ENCODE assay signal across 18 cellular contexts in the genomic region with DNA sequence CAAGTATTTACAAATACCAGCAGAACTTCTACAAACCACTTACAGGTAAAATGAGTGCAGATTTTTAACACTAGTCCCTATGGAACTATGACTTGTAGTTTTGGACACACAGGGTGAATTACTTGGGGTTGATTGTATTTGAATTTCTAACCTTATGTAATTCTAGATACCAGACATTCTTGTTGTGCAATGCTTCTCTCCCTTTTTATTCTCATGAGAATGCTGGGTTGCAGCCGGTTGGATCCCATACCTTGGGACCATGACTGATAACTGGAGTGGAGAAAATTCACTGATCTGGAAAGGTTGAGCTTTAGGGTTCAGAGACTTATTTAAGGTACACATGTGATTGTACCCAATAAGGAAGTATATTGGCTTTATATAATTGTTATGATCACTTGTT.
"Had no signal": no experiment of that assay in that cellular context is flagged by ENCODE, and none has a peak within 500 bp of the region (broad histone marks: within the 10 kb centered on the region; RNA-seq: fewer than 3 reads in every experiment).

No MANE protein-coding gene starts in this region.

- H3K27me3 ChIP-seq: ascending aorta, colonic mucosa had no signal

- DNase-seq: activated CD4-positive, alpha-beta memory T cell treated with anti-CD3 and anti-CD28 coated beads, Interleukin-2, amount 10 ng/mL, durations not matched to agents 7 days and 5 days; activated CD4-positive, alpha-beta T cell treated with anti-CD3 and anti-CD28 coated beads for 36 hours; activated naive CD8-positive, alpha-beta T cell treated with anti-CD3 and anti-CD28 coated beads, Interleukin-2, amount 10 ng/mL, durations not matched to agents 7 days and 5 days; colonic mucosa; effector CD4-positive, alpha-beta T cell; hippocampal formation; mucosa of descending colon; occipital lobe; psoas muscle; stimulated activated CD4-positive, alpha-beta T cell treated with anti-CD3 and anti-CD28 coated beads, Interleukin-12 subunit alpha, Interleukin-12 subunit beta, amount 100 ng/mL, for 4 hours; stimulated activated naive CD4-positive, alpha-beta T cell; substantia nigra; T-cell; T1000; WERI-Rb-1 had no signal

- H3K4me3 Mint-ChIP-seq: activated CD4-positive, alpha-beta memory T cell treated with anti-CD3 and anti-CD28 coated beads, Interleukin-2, amount 10 ng/mL, durations not matched to agents 7 days and 5 days; activated CD4-positive, alpha-beta T cell treated with anti-CD3 and anti-CD28 coated beads for 36 hours; activated naive CD8-positive, alpha-beta T cell treated with anti-CD3 and anti-CD28 coated beads, Interleukin-2, amount 10 ng/mL, durations not matched to agents 7 days and 5 days; natural killer cell treated with Interleukin-12 subunit alpha and Interleukin-12 subunit beta and Interleukin-15 and Interleukin-18, amount 100 ng/mL, for 72 hours; T-cell had no signal

- H3K36me3 Mint-ChIP-seq: natural killer cell treated with Interleukin-12 subunit alpha and Interleukin-12 subunit beta and Interleukin-15 and Interleukin-18, amount 100 ng/mL, for 72 hours had no signal

- H3K4me3 ChIP-seq: ascending aorta, colonic mucosa, mucosa of descending colon, psoas muscle had no signal

- H3K27me3 Mint-ChIP-seq: activated CD4-positive, alpha-beta memory T cell treated with anti-CD3 and anti-CD28 coated beads, Interleukin-2, amount 10 ng/mL, durations not matched to agents 7 days and 5 days; activated CD4-positive, alpha-beta T cell treated with anti-CD3 and anti-CD28 coated beads for 36 hours; activated naive CD8-positive, alpha-beta T cell treated with anti-CD3 and anti-CD28 coated beads, Interleukin-2, amount 10 ng/mL, durations not matched to agents 7 days and 5 days; natural killer cell treated with Interleukin-12 subunit alpha and Interleukin-12 subunit beta and Interleukin-15 and Interleukin-18, amount 100 ng/mL, for 72 hours; T-cell had no signal

- H3K36me3 ChIP-seq: ascending aorta, colonic mucosa, WERI-Rb-1 had no signal

- H3K27ac Mint-ChIP-seq: activated CD4-positive, alpha-beta memory T cell treated with anti-CD3 and anti-CD28 coated beads, Interleukin-2, amount 10 ng/mL, durations not matched to agents 7 days and 5 days; activated CD4-positive, alpha-beta T cell treated with anti-CD3 and anti-CD28 coated beads for 36 hours; activated naive CD8-positive, alpha-beta T cell treated with anti-CD3 and anti-CD28 coated beads, Interleukin-2, amount 10 ng/mL, durations not matched to agents 7 days and 5 days; natural killer cell treated with Interleukin-12 subunit alpha and Interleukin-12 subunit beta and Interleukin-15 and Interleukin-18, amount 100 ng/mL, for 72 hours; T-cell had no signal

- ATAC-seq: activated CD4-positive, alpha-beta T cell treated with anti-CD3 and anti-CD28 coated beads for 36 hours; natural killer cell treated with Interleukin-12 subunit alpha and Interleukin-12 subunit beta and Interleukin-15 and Interleukin-18, amount 100 ng/mL, for 72 hours; psoas muscle; sciatic nerve; T-cell had no signal

- H3K9me3 Mint-ChIP-seq: activated naive CD8-positive, alpha-beta T cell treated with anti-CD3 and anti-CD28 coated beads, Interleukin-2, amount 10 ng/mL, durations not matched to agents 7 days and 5 days; natural killer cell treated with Interleukin-12 subunit alpha and Interleukin-12 subunit beta and Interleukin-15 and Interleukin-18, amount 100 ng/mL, for 72 hours; T-cell had no signal

- H3K27ac ChIP-seq: ascending aorta, colonic mucosa, psoas muscle, WERI-Rb-1 had no signal

- H3K9me3 ChIP-seq: ascending aorta, colonic mucosa, mucosa of descending colon, psoas muscle had no signal

- H3K4me1 ChIP-seq: ascending aorta, colonic mucosa had no signal
